ENCODE assay signal across 8 cellular contexts in genomic region chr10:22316286-22317120, GRCh38. TPM values are rescaled to one million over a fixed set of nuclear protein-coding genes. Genes with fewer than 3 reads are reported as not detected.
A peak's percentile ranks its signal among the peaks of the same experiment; 100 is the strongest.
DNase-seq lines count a peak whose midpoint lies in the region; ATAC-seq and TF ChIP-seq lines count a peak whose summit lies in the region.

TSS of gene COMMD3 (plus strand) at chr10:22316388. CDS start at chr10:22316418, 30 bp downstream.

- TF ChIP-seq EP300 in ovary (IDR thresholded peaks at IDR 0.05) = no peak

- H3K27me3 Mint-ChIP-seq in activated naive CD8-positive, alpha-beta T cell treated with anti-CD3 and anti-CD28 coated beads, Interleukin-2, amount 50 U/mL, for 24 hours = peaks cover 24% of the 10 kb centered on the region

- peak within 1 kb of the TSS; percentile 87 to 89 for H3K27ac ChIP-seq in ovary
- peak within 1 kb of the TSS; percentile 90 for H3K27ac ChIP-seq in urinary bladder (ENCODE audit: low read depth)

- H3K4me1 Mint-ChIP-seq in activated naive CD8-positive, alpha-beta T cell treated with anti-CD3 and anti-CD28 coated beads, Interleukin-2, amount 50 U/mL, for 24 hours = peaks cover 40% of the 10 kb centered on the region

- DNase-seq in GM04504 (ENCODE audit: low read depth) (peak; percentile 76), GOT3 (lab: John Stamatoyannopoulos, UW) (peak; percentile 25), LNCaP clone FGC (ENCODE audit: low read depth) (peak; percentile 68), SKM-1 treated with dmso at 0.1 percent for 144 hours (lab: John Stamatoyannopoulos, UW; ENCODE audit: unreplicated experiment) (peak; percentile 42), Right ventricle myocardium inferior (ENCODE audit: missing footprints) (peak; percentile 96), ovary (peak; percentile 87 to 93 (median 91))
- peak; percentile 78 for DNase-seq in activated naive CD8-positive, alpha-beta T cell treated with anti-CD3 and anti-CD28 coated beads, Interleukin-2, amount 50 U/mL, for 24 hours

- H3K4me3 ChIP-seq in LNCaP clone FGC (ENCODE audit: low read depth, low read length) = peak within 1 kb of the TSS; percentile 91
- H3K4me3 ChIP-seq in ovary = peak within 1 kb of the TSS; percentile 53
- peak within 1 kb of the TSS; percentile 71 for H3K4me3 ChIP-seq in urinary bladder (ENCODE audit: low read depth, low read length)

- H3K9me3 ChIP-seq in ovary = no peaks in the 10 kb centered on the region

- no peaks in the 10 kb centered on the region for H3K36me3 ChIP-seq in ovary
- H3K36me3 ChIP-seq in urinary bladder (ENCODE audit: insufficient read depth) = no peaks in the 10 kb centered on the region

- TF ChIP-seq POLR2A in ovary (IDR thresholded peaks at IDR 0.05) = peak; percentile 54

- H3K27ac Mint-ChIP-seq in activated naive CD8-positive, alpha-beta T cell treated with anti-CD3 and anti-CD28 coated beads, Interleukin-2, amount 50 U/mL, for 24 hours = peak within 1 kb of the TSS; percentile 97

- 0 to 1% (median 1%) methylated on average over 54 to 64 of the region's 64 CpGs for WGBS in ovary, 3 donors
- under 1% methylated on average over 64 of the region's 64 CpGs for whole genome bisulfite sequencing in urinary bladder

- intact Hi-C loops in Right ventricle myocardium inferior (cut with DNase I) (loop anchor here (2.0 kb wide), 1 partner anchor 88 kb away; no protein-coding TSS in a partner anchor), ovary (cut with DNase I) (loop anchor here (2.0 to 10.0 kb wide), 3 partner anchors 62 to 89 kb away; no protein-coding TSS in a partner anchor)

- peak within 1 kb of the TSS; percentile 91 for H3K4me3 Mint-ChIP-seq in activated naive CD8-positive, alpha-beta T cell treated with anti-CD3 and anti-CD28 coated beads, Interleukin-2, amount 50 U/mL, for 24 hours

- no peaks in the 10 kb centered on the region for H3K9me3 Mint-ChIP-seq in activated naive CD8-positive, alpha-beta T cell treated with anti-CD3 and anti-CD28 coated beads, Interleukin-2, amount 50 U/mL, for 24 hours

- no peak for TF ChIP-seq CTCF in LNCaP clone FGC (IDR thresholded peaks at IDR 0.05; ENCODE audit: control insufficient read depth, extremely low read depth, insufficient read depth)
- TF ChIP-seq CTCF in ovary (IDR thresholded peaks at IDR 0.05) = no peak

- peak; percentile 78 for ATAC-seq in activated naive CD8-positive, alpha-beta T cell treated with anti-CD3 and anti-CD28 coated beads, Interleukin-2, amount 50 U/mL, for 24 hours
- ATAC-seq in Right ventricle myocardium inferior = peak; percentile 92

- H3K4me1 ChIP-seq in ovary (ENCODE audit: insufficient read depth) (no peaks in the 10 kb centered on the region), urinary bladder (ENCODE audit: insufficient read depth) (no peaks in the 10 kb centered on the region)

- peaks cover 4% of the 10 kb centered on the region for H3K36me3 Mint-ChIP-seq in activated naive CD8-positive, alpha-beta T cell treated with anti-CD3 and anti-CD28 coated beads, Interleukin-2, amount 50 U/mL, for 24 hours (ENCODE audit: low read depth)

- H3K27me3 ChIP-seq in ovary = no peaks in the 10 kb centered on the region

RNA-seq across cellular contexts. Expression of gene COMMD3, which starts in this region (rescaled TPM):
- total RNA-seq in Right ventricle myocardium inferior (89.9 TPM), ovary (10 to 100 TPM; 18.8 to 42.3 (median 31.4) TPM), urinary bladder (46.8 TPM)
- polyA plus RNA-seq in ovary (10 to 100 TPM; 39.7 to 54.5 TPM), urinary bladder (40.9 TPM)

Comparison
In these comparisons a context has a peak if more than half of its experiments do, and no peak if none do; other contexts are left out.
1. Peak in every context shown above with its lines: DNase-seq, ATAC-seq, H3K4me3 ChIP-seq and H3K27ac ChIP-seq.
2. DNase-seq: peak in every context shown above with its lines; median percentile 96 in Right ventricle myocardium inferior; 91 in ovary; 78 in activated naive CD8-positive, alpha-beta T cell treated with anti-CD3 and anti-CD28 coated beads, Interleukin-2, amount 50 U/mL, for 24 hours; 76 in GM04504; 68 in LNCaP clone FGC; 42 in SKM-1 treated with dmso at 0.1 percent for 144 hours; 25 in GOT3.